13 cellular contexts compared by ENCODE assay signal in the genomic region with DNA sequence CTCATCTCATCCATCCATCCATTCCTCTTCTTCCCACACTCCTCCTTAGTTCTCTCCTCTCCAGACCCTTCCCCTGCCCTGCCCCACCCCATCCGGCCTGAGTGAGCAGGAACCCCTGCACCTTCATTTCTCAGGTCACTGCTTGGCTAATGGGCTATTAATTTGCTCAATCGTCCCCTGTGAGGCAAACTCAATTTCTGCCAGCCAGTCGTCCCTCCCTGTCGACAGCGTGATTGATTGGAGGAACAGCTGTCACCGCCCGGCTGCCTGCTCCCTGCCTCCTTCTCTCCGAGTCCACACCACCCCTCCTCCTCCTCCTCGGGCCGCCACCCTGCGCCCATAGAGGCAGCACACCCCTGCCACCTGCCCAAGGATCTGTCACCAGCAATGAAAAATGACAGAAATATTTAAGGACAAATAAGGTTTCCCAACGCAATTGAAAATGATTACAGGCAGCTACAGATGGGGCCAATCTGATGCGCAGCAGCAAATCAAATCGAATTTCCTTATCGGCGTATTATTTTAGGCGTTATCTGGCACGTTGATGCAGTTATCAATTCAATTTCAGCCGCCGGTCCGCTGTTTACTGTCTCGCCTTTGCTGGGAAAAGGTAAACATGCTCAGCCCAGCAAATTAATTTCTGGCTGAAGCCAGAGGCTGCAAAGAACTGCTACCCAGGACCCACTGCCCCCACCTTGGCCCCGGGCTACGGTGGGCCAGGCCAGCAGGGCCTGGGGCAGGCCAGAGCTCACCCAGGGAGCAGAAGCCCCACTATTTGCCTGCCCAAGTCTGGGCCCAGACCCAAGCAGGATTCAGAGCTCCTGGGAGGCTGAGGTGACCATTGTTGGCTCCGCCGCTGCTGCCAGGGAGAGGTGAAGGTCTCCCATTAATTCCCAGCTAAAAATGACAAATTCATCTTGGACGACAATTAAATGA.
A peak's percentile ranks its signal among the peaks of the same experiment; 100 is the strongest.
DNase-seq lines count a peak whose midpoint lies in the region; ATAC-seq and TF ChIP-seq lines count a peak whose summit lies in the region.
"Had no signal": no experiment of that assay in that cellular context is flagged by ENCODE, and none has a peak within 500 bp of the region (broad histone marks: within the 10 kb centered on the region; RNA-seq: fewer than 3 reads in every experiment).

No MANE protein-coding gene starts in this region.

- no peak for TF ChIP-seq CTCF in BE2C (IDR thresholded peaks at IDR 0.05; ENCODE audit: low read depth, low read length)

- H3K27me3 ChIP-seq in BE2C: peaks cover 65% of the 10 kb centered on the region

- H3K36me3 ChIP-seq in BE2C: no peaks in the 10 kb centered on the region
- H3K36me3 ChIP-seq: suprapubic skin had no signal

- no peak for ATAC-seq in HG03432 (IDR thresholded peaks at IDR 0.05; ENCODE audit: unreplicated experiment)

- peaks cover 6% of the 10 kb centered on the region for H3K4me1 ChIP-seq in BE2C
- H3K4me1 ChIP-seq: suprapubic skin had no signal

- no peak overlapping the region for H3K4me3 ChIP-seq in BE2C (ENCODE audit: low read depth, low read length)
- H3K4me3 ChIP-seq: suprapubic skin had no signal

- DNase-seq in BE2C (peak; percentile 48), NCI-H146 treated with DMSO at 0.1 percent for 48 hours (lab: John Stamatoyannopoulos, UW; ENCODE audit: unreplicated experiment) (peak; percentile 57), NCI-H82 (lab: John Stamatoyannopoulos, UW) (peak; percentile 88), medulla oblongata (ENCODE audit: extremely low spot score) (peak; percentile 60), Kasumi-1 (lab: John Stamatoyannopoulos, UW) (no peak), A172 (ENCODE audit: low spot score) (no peak)
- no peak for DNase-seq in activated CD4-positive, CD25-positive, alpha-beta regulatory T cell (lab: John Stamatoyannopoulos, UW)
- DNase-seq: activated CD4-positive, alpha-beta T cell treated with anti-CD3 and anti-CD28 coated beads, Interleukin-2, amount 50 U/mL, for 1 hour; cortex of kidney; IMR-90; T-helper 2 cell had no signal

- H3K9me3 ChIP-seq in BE2C: no peaks in the 10 kb centered on the region
- H3K9me3 ChIP-seq: suprapubic skin had no signal

Comparison
In these comparisons a context has a peak if more than half of its experiments do, and no peak if none do; other contexts are left out.
1. DNase-seq: peak in BE2C (single experiment), NCI-H146 treated with DMSO at 0.1 percent for 48 hours (single experiment), NCI-H82 (single experiment) and medulla oblongata (single experiment); none in Kasumi-1 (0 of 2), A172 (single experiment) and activated CD4-positive, CD25-positive, alpha-beta regulatory T cell (0 of 4).